11 cellular contexts compared by ENCODE assay signal in genomic region chr9:81211741-81212140, GRCh38.
"Had no signal": no experiment of that assay in that cellular context is flagged by ENCODE, and none has a peak within 500 bp of the region (broad histone marks: within the 10 kb centered on the region; RNA-seq: fewer than 3 reads in every experiment).

No MANE protein-coding gene starts in this region.

- H3K27ac Mint-ChIP-seq: HFFc6, IgD-negative memory B cell had no signal

- H3K4me3 ChIP-seq: GM23248, HAP-1 had no signal

- ATAC-seq: HCT116, HepG2 had no signal

- DNase-seq: GM23248, GOT3, H7, HFFc6, Karpas-422, KBM-7 had no signal

- H3K9me3 Mint-ChIP-seq: HFFc6, IgD-negative memory B cell had no signal

- H3K27ac ChIP-seq: GM23248, KMS-11 had no signal

- H3K9ac ChIP-seq: GM23248, KMS-11 had no signal

- H3K36me3 Mint-ChIP-seq: IgD-negative memory B cell had no signal

- H3K4me1 Mint-ChIP-seq: IgD-negative memory B cell had no signal

- H3K4me3 Mint-ChIP-seq: HFFc6, IgD-negative memory B cell had no signal

- H3K4me1 ChIP-seq: HAP-1 had no signal

- H3K27me3 Mint-ChIP-seq: IgD-negative memory B cell had no signal

- H3K9me3 ChIP-seq: HAP-1 had no signal

- H3K36me3 ChIP-seq: HAP-1 had no signal
